In genomic region chr2:171530378-171530777, GRCh38 we compare ENCODE assay signal across 2 cellular contexts.
A peak's percentile ranks its signal among the peaks of the same experiment; 100 is the strongest.
TF ChIP-seq lines count a peak whose summit lies in the region.

No MANE protein-coding gene starts in this region.

TF ChIP-seq in HEK293, 187 proteins besides CTCF, POLR2A, EP300 and RAD21 (continued from another document):
- TF ChIP-seq SP7 (tag by site-specific recombination; IDR thresholded peaks at IDR 0.05) (no peak), ZNF18 (tag by site-specific recombination; IDR thresholded peaks at IDR 0.05) (peak; percentile 49; the same call in 1 of the 2 replicates), ZNF175 (tag by site-specific recombination; IDR thresholded peaks at IDR 0.05) (no peak)
TF ChIP-seq in HEK293: peak in this region for 1.

TF ChIP-seq in HepG2, 621 proteins besides CTCF, POLR2A, EP300 and RAD21:
- TF ChIP-seq SRF (IDR thresholded peaks at IDR 0.05; ENCODE audit: low read depth, low read length) (no peak), DR1 (CRISPR knock-in tag; IDR thresholded peaks at IDR 0.05) (no peak), SMAD1 (CRISPR knock-in tag; IDR thresholded peaks at IDR 0.05; ENCODE audit: borderline replicate concordance, low read depth) (no peak), MATR3 (CRISPR knock-in tag; IDR thresholded peaks at IDR 0.05) (no peak), DZIP1 (CRISPR knock-in tag; IDR thresholded peaks at IDR 0.05) (no peak), BRD4 (CRISPR knock-in tag; IDR thresholded peaks at IDR 0.05) (no peak), ZNF18 (CRISPR knock-in tag; IDR thresholded peaks at IDR 0.05; ENCODE audit: insufficient replicate concordance) (peak; percentile 49), ZNF713 (CRISPR knock-in tag; IDR thresholded peaks at IDR 0.05) (no peak)
